Comparison of ENCODE assay signal across 1 cellular context in the genomic region with DNA sequence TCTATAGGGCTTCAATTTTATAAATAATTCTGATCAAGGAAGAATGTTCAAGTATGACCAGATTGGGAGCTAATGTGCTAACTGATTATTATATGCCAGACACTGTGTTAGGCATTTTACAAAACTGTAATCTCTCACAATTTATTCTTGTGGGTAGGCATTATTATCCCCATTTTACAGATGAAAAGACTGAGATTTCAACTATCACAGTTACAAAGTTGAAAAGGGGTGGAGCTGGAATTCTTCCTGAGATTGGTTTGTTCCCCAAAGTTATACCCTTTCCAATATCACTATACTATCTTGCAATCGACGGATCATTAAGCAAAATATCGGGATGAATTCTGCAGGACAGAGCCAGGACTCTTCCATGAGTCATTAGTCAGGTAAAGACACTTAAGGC.
TF ChIP-seq lines count a peak whose summit lies in the region.

No MANE protein-coding gene starts in this region.

TF ChIP-seq in K562, 482 proteins besides CTCF, POLR2A, EP300 and RAD21:
- TF ChIP-seq SRSF1 (IDR thresholded peaks at IDR 0.05; ENCODE audit: low read depth, low read length) (no peak), ADNP (tag; IDR thresholded peaks at IDR 0.05) (peak; percentile 71), TAF9B (IDR thresholded peaks at IDR 0.05; ENCODE audit: partially characterized antibody) (no peak), POLR2B (IDR thresholded peaks at IDR 0.05; ENCODE audit: low read depth, partially characterized antibody) (no peak), PTRF (tag; IDR thresholded peaks at IDR 0.05) (no peak), MEIS2 (IDR thresholded peaks at IDR 0.05; ENCODE audit: partially characterized antibody) (no peak), ZNF77 (CRISPR knock-in tag; IDR thresholded peaks at IDR 0.05) (no peak), MIER1 (IDR thresholded peaks at IDR 0.05; ENCODE audit: low read depth) (no peak), MED1 (CRISPR knock-in tag; IDR thresholded peaks at IDR 0.05; ENCODE audit: borderline replicate concordance) (no peak), ZZZ3 (IDR thresholded peaks at IDR 0.05) (no peak), DNMT1 (IDR thresholded peaks at IDR 0.05) (no peak), RBM25 (IDR thresholded peaks at IDR 0.05; ENCODE audit: low read depth, low read length, severe bottlenecking) (peak; percentile 75), SREBF2 (CRISPR knock-in tag; IDR thresholded peaks at IDR 0.05) (no peak), NBN (IDR thresholded peaks at IDR 0.05; ENCODE audit: low read depth) (no peak), NFE2L1 (tag; IDR thresholded peaks at IDR 0.05; ENCODE audit: borderline replicate concordance, low read depth) (no peak), BCOR (IDR thresholded peaks at IDR 0.05) (peak; percentile 69; the same call in 1 of the 2 replicates)
- TF ChIP-seq, protein P1, sequence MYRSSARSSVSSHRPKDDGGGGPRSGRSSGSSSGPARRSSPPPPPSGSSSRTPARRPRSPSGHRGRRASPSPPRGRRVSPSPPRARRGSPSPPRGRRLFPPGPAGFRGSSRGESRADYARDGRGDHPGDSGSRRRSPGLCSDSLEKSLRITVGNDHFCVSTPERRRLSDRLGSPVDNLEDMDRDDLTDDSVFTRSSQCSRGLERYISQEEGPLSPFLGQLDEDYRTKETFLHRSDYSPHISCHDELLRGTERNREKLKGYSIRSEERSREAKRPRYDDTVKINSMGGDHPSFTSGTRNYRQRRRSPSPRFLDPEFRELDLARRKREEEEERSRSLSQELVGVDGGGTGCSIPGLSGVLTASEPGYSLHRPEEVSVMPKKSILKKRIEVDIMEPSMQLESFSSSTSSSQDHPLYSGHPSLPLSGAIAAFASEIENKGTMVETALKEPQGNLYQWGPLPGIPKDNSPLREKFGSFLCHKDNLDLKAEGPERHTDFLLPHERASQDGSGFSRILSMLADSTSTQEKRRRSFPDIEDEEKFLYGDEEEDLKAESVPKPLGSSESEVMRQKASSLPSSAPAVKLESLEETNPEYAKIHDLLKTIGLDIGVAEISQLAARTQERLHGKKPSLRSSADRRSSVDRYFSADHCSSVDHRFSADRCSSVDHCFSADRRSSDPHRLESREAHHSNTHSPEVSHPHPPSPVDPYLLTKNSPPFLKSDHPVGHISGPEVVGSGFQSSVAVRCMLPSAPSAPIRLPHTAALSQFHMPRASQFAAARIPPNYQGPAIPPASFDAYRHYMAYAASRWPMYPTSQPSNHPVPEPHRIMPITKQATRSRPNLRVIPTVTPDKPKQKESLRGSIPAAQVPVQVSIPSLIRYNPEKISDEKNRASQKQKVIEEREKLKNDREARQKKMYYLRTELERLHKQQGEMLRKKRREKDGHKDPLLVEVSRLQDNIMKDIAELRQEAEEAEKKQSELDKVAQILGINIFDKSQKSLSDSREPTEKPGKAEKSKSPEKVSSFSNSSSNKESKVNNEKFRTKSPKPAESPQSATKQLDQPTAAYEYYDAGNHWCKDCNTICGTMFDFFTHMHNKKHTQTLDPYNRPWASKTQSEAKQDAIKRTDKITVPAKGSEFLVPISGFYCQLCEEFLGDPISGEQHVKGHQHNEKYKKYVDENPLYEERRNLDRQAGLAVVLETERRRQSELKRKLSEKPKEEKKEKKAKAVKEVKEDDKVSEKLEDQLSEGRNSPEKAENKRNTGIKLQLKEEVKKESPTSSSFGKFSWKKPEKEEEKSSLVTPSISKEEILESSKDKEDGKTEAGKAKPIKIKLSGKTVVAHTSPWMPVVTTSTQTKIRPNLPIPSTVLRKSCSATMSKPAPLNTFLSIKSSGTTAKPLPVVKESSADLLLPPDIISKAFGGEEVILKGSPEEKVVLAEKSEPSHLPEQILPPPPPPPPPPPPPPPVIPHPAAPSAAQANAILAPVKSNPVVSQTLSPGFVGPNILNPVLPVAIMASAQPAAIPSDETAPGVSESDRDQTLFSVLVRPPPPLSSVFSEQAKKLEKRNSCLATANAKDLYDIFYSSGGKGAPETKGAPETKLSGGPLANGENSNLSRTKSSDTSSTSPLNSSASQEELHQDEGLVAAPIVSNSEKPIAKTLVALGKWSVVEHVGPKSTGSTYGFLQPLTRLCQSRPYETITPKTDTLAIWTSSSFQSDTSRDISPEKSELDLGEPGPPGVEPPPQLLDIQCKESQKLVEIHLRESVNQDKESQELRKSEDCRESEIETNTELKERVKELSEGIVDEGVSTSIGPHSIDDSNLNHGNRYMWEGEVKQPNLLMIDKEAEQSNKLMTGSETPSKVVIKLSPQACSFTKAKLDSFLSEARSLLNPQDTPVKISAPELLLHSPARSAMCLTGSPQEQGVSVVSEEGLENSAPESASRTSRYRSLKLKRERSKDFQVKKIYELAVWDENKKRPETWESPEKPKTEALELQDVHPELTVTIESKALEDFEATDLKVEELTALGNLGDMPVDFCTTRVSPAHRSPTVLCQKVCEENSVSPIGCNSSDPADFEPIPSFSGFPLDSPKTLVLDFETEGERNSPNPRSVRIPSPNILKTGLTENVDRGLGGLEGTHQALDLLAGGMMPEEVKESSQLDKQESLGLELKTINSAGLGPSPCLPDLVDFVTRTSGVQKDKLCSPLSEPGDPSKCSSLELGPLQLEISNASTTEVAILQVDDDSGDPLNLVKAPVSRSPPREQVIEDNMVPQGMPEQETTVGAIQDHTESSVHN (IDR thresholded peaks at IDR 0.05; ENCODE audit: borderline replicate concordance in 1 of 2, low read depth in 1 of 2): no peak
- TF ChIP-seq, protein P2, sequence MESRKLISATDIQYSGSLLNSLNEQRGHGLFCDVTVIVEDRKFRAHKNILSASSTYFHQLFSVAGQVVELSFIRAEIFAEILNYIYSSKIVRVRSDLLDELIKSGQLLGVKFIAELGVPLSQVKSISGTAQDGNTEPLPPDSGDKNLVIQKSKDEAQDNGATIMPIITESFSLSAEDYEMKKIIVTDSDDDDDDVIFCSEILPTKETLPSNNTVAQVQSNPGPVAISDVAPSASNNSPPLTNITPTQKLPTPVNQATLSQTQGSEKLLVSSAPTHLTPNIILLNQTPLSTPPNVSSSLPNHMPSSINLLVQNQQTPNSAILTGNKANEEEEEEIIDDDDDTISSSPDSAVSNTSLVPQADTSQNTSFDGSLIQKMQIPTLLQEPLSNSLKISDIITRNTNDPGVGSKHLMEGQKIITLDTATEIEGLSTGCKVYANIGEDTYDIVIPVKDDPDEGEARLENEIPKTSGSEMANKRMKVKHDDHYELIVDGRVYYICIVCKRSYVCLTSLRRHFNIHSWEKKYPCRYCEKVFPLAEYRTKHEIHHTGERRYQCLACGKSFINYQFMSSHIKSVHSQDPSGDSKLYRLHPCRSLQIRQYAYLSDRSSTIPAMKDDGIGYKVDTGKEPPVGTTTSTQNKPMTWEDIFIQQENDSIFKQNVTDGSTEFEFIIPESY (CRISPR knock-in tag; IDR thresholded peaks at IDR 0.05): no peak
